Comparison of ENCODE assay signal across 20 cellular contexts in genomic region chr4:72313121-72313520, GRCh38.
DNase-seq lines count a peak whose midpoint lies in the region; ATAC-seq and TF ChIP-seq lines count a peak whose summit lies in the region.
"Had no signal": no experiment of that assay in that cellular context is flagged by ENCODE, and none has a peak within 500 bp of the region (broad histone marks: within the 10 kb centered on the region; RNA-seq: fewer than 3 reads in every experiment).

No MANE protein-coding gene starts in this region.

- no peak for TF ChIP-seq CTCF in PC-3 (conservative IDR thresholded peaks at IDR 0.05; ENCODE audit: low read depth, low read length)
- no peak for TF ChIP-seq CTCF in stomach (IDR thresholded peaks at IDR 0.05)
- no peak for TF ChIP-seq CTCF in A673 (conservative IDR thresholded peaks at IDR 0.05; ENCODE audit: low read depth, low read length)

- H3K4me3 ChIP-seq in PC-3 (ENCODE audit: low read length) (no peak overlapping the region), ectodermal cell (ENCODE audit: insufficient read depth, low read depth, low read length) (no peak overlapping the region), right cardiac atrium (ENCODE audit: low read length) (no peak overlapping the region), stomach (no peak overlapping the region), A673 (ENCODE audit: low read depth, low read length, poor library complexity, severe bottlenecking) (no peak overlapping the region)
- H3K4me3 ChIP-seq: pancreas, spleen, vagina had no signal

- H3K9ac ChIP-seq in PC-3 (ENCODE audit: low read length), result no peak overlapping the region

- no TSS peak for BruUV-seq in PC-3 (replicated peaks; lab: Mats Ljungman, UMichigan)
- BruUV-seq in A673 (replicated peaks; lab: Mats Ljungman, UMichigan), result no TSS peak

- ATAC-seq in PC-3 (no peak), right cardiac atrium (peak; percentile 34 to 67), GM19035 (IDR thresholded peaks at IDR 0.05; ENCODE audit: unreplicated experiment) (no peak)
- ATAC-seq: Panc1 had no signal

- POLR2A ChIA-PET in PC-3 (lab: Charles Lee; ENCODE audit: unreplicated experiment) (no interaction called here), A673 (lab: Charles Lee; ENCODE audit: low non-redundant PET) (no interaction called here)
- POLR2A ChIA-PET in activated CD4-positive, alpha-beta memory T cell treated with anti-CD3 and anti-CD28 coated beads for 36 hours (lab: Charles Lee), result no interaction called here

- H3K27ac ChIP-seq in PC-3 (ENCODE audit: low read length) (peak overlapping the region; percentile 74), ectodermal cell (ENCODE audit: insufficient read depth, low read depth, low read length, poor library complexity, severe bottlenecking) (peak overlapping the region; percentile 80), right cardiac atrium (ENCODE audit: low read length) (peak overlapping the region; percentile 48), stomach (peak overlapping the region in 3 of 5 donors; percentile 0 to 69 (median 45)), A673 (ENCODE audit: low read depth, low read length, poor library complexity, severe bottlenecking) (no peak overlapping the region)
- H3K27ac ChIP-seq: pancreas, spleen, vagina had no signal

- H3K4me1 Mint-ChIP-seq in activated CD4-positive, alpha-beta memory T cell treated with anti-CD3 and anti-CD28 coated beads for 36 hours (ENCODE audit: low read depth), result no peaks in the 10 kb centered on the region
- H3K4me1 Mint-ChIP-seq: activated B cell treated with CpG ODN at 0.5 μM for 24 hours, B cell had no signal

- no peaks in the 10 kb centered on the region for H3K9me3 Mint-ChIP-seq in activated CD4-positive, alpha-beta memory T cell treated with anti-CD3 and anti-CD28 coated beads for 36 hours
- H3K9me3 Mint-ChIP-seq: activated B cell treated with CpG ODN at 0.5 μM for 24 hours had no signal

- TF ChIP-seq POLR2A in stomach (IDR thresholded peaks at IDR 0.05), result no peak

- no peak for DNase-seq in PC-3
- DNase-seq in right cardiac atrium, result peak in 1 of 3 donors; percentile 18
- DNase-seq in stomach, result no peak
- DNase-seq in SW480 (ENCODE audit: low spot score), result no peak
- no peak for DNase-seq in A673 (ENCODE audit: low spot score)
- DNase-seq in activated CD4-positive, alpha-beta memory T cell treated with anti-CD3 and anti-CD28 coated beads for 36 hours, result no peak
- DNase-seq: activated B cell treated with CpG ODN at 0.5 μM for 24 hours; activated gamma-delta T cell; MV-4-11; NCI-H2029 treated with DMSO at 0.1 percent for 48 hours; NCI-H69; pancreas; spleen; stimulated activated naive CD4-positive, alpha-beta T cell treated with Interleukin-2 at 50 U/mL for 16 hours; T-helper 1 cell had no signal

- 92 to 95% methylated on average over 4 to 5 of the region's 5 CpGs for WGBS in ectodermal cell, 2 experiments
- 47% methylated on average over 5 of the region's 5 CpGs for WGBS in right cardiac atrium
- WGBS in stomach, 5 donors, result 61 to 73% (median 68%) methylated on average over 5 of the region's 5 CpGs

- CTCF ChIA-PET in PC-3 (lab: Charles Lee), result no interaction called here
- CTCF ChIA-PET in A673 (lab: Charles Lee), result no interaction called here
- CTCF ChIA-PET in activated CD4-positive, alpha-beta memory T cell treated with anti-CD3 and anti-CD28 coated beads for 36 hours (lab: Charles Lee), result interaction anchor here (0.6 to 2.4 kb wide), 4 partner anchors 9 to 757 kb away, joined by 3 to 8 read pairs (median 5); no protein-coding TSS in a partner anchor

- H3K4me1 ChIP-seq in PC-3 (ENCODE audit: insufficient read depth, low read length) (peaks cover 54% of the 10 kb centered on the region), ectodermal cell (ENCODE audit: control insufficient read depth, insufficient read depth, low read length) (peaks cover 12% of the 10 kb centered on the region), right cardiac atrium (ENCODE audit: control insufficient read depth, insufficient read depth, low read length) (peaks cover 2% of the 10 kb centered on the region), stomach (peaks cover 0 to 30% (median 11%) of the 10 kb centered on the region in 4 donors), A673 (ENCODE audit: insufficient read depth, low read length, poor library complexity, severe bottlenecking) (no peaks in the 10 kb centered on the region)
- H3K4me1 ChIP-seq: pancreas had no signal

- intact Hi-C loops in PC-3 (cut with micrococcal nuclease) (loop anchor here (10.0 kb wide), 1 partner anchor 942 kb away; the partner anchor contains the start of gene ANKRD17), right cardiac atrium (cut with DNase I) (no loop called here), stomach (cut with DNase I; ENCODE audit: low total_unique reads) (no loop called here), A673 (cut with micrococcal nuclease; ENCODE audit: unreplicated experiment) (no loop called here)
- intact Hi-C loops in activated CD4-positive, alpha-beta memory T cell treated with anti-CD3 and anti-CD28 coated beads for 36 hours (cut with micrococcal nuclease), result no loop called here

- no peaks in the 10 kb centered on the region for H3K27me3 ChIP-seq in PC-3 (ENCODE audit: low read length)
- no peaks in the 10 kb centered on the region for H3K27me3 ChIP-seq in ectodermal cell (ENCODE audit: control insufficient read depth, insufficient read depth, low read length, poor library complexity, severe bottlenecking)
- no peaks in the 10 kb centered on the region for H3K27me3 ChIP-seq in right cardiac atrium (ENCODE audit: control insufficient read depth, insufficient read depth)
- no peaks in the 10 kb centered on the region for H3K27me3 ChIP-seq in stomach
- H3K27me3 ChIP-seq in A673 (replicated peaks; ENCODE audit: insufficient read depth, low read depth, low read length, poor library complexity), result no peaks in the 10 kb centered on the region
- H3K27me3 ChIP-seq: pancreas, spleen, vagina had no signal

- peaks cover 2% of the 10 kb centered on the region for H3K27me3 Mint-ChIP-seq in activated CD4-positive, alpha-beta memory T cell treated with anti-CD3 and anti-CD28 coated beads for 36 hours
- H3K27me3 Mint-ChIP-seq: activated B cell treated with CpG ODN at 0.5 μM for 24 hours, B cell had no signal

- peaks cover 10% of the 10 kb centered on the region for H3F3A ChIP-seq in PC-3 (ENCODE audit: low read length, unreplicated experiment)

- no peaks in the 10 kb centered on the region for H3K9me3 ChIP-seq in PC-3 (ENCODE audit: low read length)
- H3K9me3 ChIP-seq in ectodermal cell (ENCODE audit: control insufficient read depth, low read length), result no peaks in the 10 kb centered on the region
- no peaks in the 10 kb centered on the region for H3K9me3 ChIP-seq in right cardiac atrium (ENCODE audit: control insufficient read depth, low read length)
- H3K9me3 ChIP-seq in stomach, result no peaks in the 10 kb centered on the region
- H3K9me3 ChIP-seq in A673 (ENCODE audit: low read depth, low read length, poor library complexity, severe bottlenecking), result no peaks in the 10 kb centered on the region
- H3K9me3 ChIP-seq: pancreas, spleen, vagina had no signal

- H3K27ac Mint-ChIP-seq in activated CD4-positive, alpha-beta memory T cell treated with anti-CD3 and anti-CD28 coated beads for 36 hours, result no peak overlapping the region
- H3K27ac Mint-ChIP-seq: activated B cell treated with CpG ODN at 0.5 μM for 24 hours, B cell had no signal

- H2AFZ ChIP-seq in PC-3 (ENCODE audit: low read length), result no peak overlapping the region

- H3K36me3 ChIP-seq in PC-3 (ENCODE audit: low read depth, low read length), result no peaks in the 10 kb centered on the region
- no peaks in the 10 kb centered on the region for H3K36me3 ChIP-seq in ectodermal cell (ENCODE audit: control insufficient read depth, insufficient read depth, low read length)
- H3K36me3 ChIP-seq in stomach, result no peaks in the 10 kb centered on the region
- H3K36me3 ChIP-seq in A673 (ENCODE audit: insufficient read depth, low read length, poor library complexity, severe bottlenecking), result no peaks in the 10 kb centered on the region
- H3K36me3 ChIP-seq: pancreas, spleen, vagina had no signal

- no peaks in the 10 kb centered on the region for H3K9me2 ChIP-seq in PC-3 (replicated peaks; ENCODE audit: low read length)

- H3K36me3 Mint-ChIP-seq in activated CD4-positive, alpha-beta memory T cell treated with anti-CD3 and anti-CD28 coated beads for 36 hours, result no peaks in the 10 kb centered on the region

- no peaks in the 10 kb centered on the region for H4K20me1 ChIP-seq in PC-3 (ENCODE audit: low read length)

- no peak overlapping the region for H3K4me3 Mint-ChIP-seq in activated CD4-positive, alpha-beta memory T cell treated with anti-CD3 and anti-CD28 coated beads for 36 hours
- H3K4me3 Mint-ChIP-seq: activated B cell treated with CpG ODN at 0.5 μM for 24 hours, B cell had no signal

- H3K4me2 ChIP-seq in PC-3 (ENCODE audit: low read length), result peak overlapping the region; percentile 58; the same call in 1 of the 2 replicates

- H3K79me2 ChIP-seq in PC-3 (ENCODE audit: low read length), result no peaks in the 10 kb centered on the region

- TF ChIP-seq EP300 in stomach (IDR thresholded peaks at IDR 0.05), result no peak

Comparison
In these comparisons a context has a peak if more than half of its experiments do, and no peak if none do; other contexts are left out.
1. ATAC-seq: peak in right cardiac atrium (2 of 2); none in PC-3 (single experiment) and GM19035 (single experiment).